26 cellular contexts compared by ENCODE assay signal in the genomic region with DNA sequence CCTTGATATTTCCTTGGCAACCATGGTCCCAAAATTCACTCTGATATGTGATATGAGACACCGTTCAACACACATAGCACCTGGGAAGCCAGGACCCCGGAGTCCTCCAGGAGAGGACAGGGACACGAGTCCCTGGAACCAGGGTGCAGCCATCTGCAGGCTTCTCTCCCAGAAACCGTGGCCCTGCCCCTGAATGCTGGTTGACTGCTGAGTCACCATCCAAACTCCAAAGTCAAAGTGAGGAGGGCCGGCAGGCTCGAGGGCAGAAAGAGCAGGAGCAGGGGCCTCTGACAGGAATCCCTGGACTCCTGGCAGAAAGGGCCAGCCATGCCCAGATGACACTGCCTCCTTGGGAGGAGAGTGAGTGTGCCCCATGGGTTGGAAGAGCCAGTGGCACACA. TPM values are rescaled to one million over a fixed set of nuclear protein-coding genes. Genes with fewer than 3 reads are reported as not detected.
"Had no signal": no experiment of that assay in that cellular context is flagged by ENCODE, and none has a peak within 500 bp of the region (broad histone marks: within the 10 kb centered on the region; RNA-seq: fewer than 3 reads in every experiment).

No MANE protein-coding gene starts in this region.

- H3K27ac ChIP-seq: breast epithelium, gastroesophageal sphincter, left lung, pancreas, psoas muscle, spleen, suprapubic skin, tibial artery, upper lobe of right lung had no signal

- H3K9me3 ChIP-seq: breast epithelium, gastroesophageal sphincter, left lung, pancreas, psoas muscle, spleen, suprapubic skin, tibial artery, upper lobe of right lung had no signal

- DNase-seq: activated CD4-positive, alpha-beta memory T cell treated with anti-CD3 and anti-CD28 coated beads for 36 hours; activated CD4-positive, alpha-beta T cell treated with anti-CD3 and anti-CD28 coated beads, Interleukin-2, amount 10 ng/mL, durations not matched to agents 24 days and 14 days; activated CD4-positive, CD25-positive, alpha-beta regulatory T cell treated with anti-CD3 and anti-CD28 coated beads, Interleukin-2, amount 50 U/mL, for 72 hours; activated CD8-positive, alpha-beta memory T cell treated with anti-CD3 and anti-CD28 coated beads, Interleukin-2, amount 50 U/mL, for 48 hours; activated gamma-delta T cell; activated naive CD4-positive, alpha-beta T cell treated with anti-CD3 and anti-CD28 coated beads, Interleukin-2, amount 10 ng/mL, durations not matched to agents 7 days and 5 days; activated naive CD8-positive, alpha-beta T cell treated with anti-CD3 and anti-CD28 coated beads, Interleukin-2, amount 10 ng/mL, durations not matched to agents 7 days and 5 days; activated T-cell treated with anti-CD3 and anti-CD28 coated beads, Interleukin-2, amount 50 U/mL, for 24 hours; amniotic stem cell; central memory CD4-positive, alpha-beta T cell; hypothalamus; immature natural killer cell; left lung; naive B cell; psoas muscle; spleen; stimulated activated naive CD4-positive, alpha-beta T cell; T-helper 2 cell; tibial artery; upper lobe of right lung had no signal

- H3K36me3 ChIP-seq: breast epithelium, gastroesophageal sphincter, left lung, pancreas, spleen, suprapubic skin, tibial artery, upper lobe of right lung had no signal

- H3K4me1 ChIP-seq: breast epithelium, gastroesophageal sphincter, left lung, pancreas, psoas muscle, spleen, suprapubic skin, tibial artery, upper lobe of right lung had no signal

- H3K27me3 ChIP-seq: gastroesophageal sphincter, left lung, pancreas, spleen, suprapubic skin, tibial artery, upper lobe of right lung had no signal

- ATAC-seq: gastroesophageal sphincter, left lung, psoas muscle, upper lobe of right lung had no signal

- H3K4me3 ChIP-seq: breast epithelium, gastroesophageal sphincter, left lung, lung, pancreas, psoas muscle, spleen, suprapubic skin, tibial artery, upper lobe of right lung had no signal

RNA-seq across cellular contexts. Expression of gene PNMA6A, which starts 6.9 kb away (rescaled TPM):
- polyA plus RNA-seq: immature natural killer cell had no signal

RNA-seq across cellular contexts. Expression of gene PNMA3, which starts 9.1 kb away (rescaled TPM):
- total RNA-seq: endothelial cell of umbilical vein had no signal
- polyA plus RNA-seq: endothelial cell of umbilical vein had no signal
